In genomic region chr11:19698493-19699292, GRCh38 we compare ENCODE assay signal across 1 cellular context.
A peak's percentile ranks its signal among the peaks of the same experiment; 100 is the strongest.
TF ChIP-seq lines count a peak whose summit lies in the region.

No MANE protein-coding gene starts in this region.

TF ChIP-seq in IMR-90, 13 proteins besides CTCF, POLR2A, EP300 and RAD21 (continued from another document):
- TF ChIP-seq CHD1 (IDR thresholded peaks at IDR 0.05; ENCODE audit: low read depth, low read length) (no peak), MXI1 (IDR thresholded peaks at IDR 0.05; ENCODE audit: borderline replicate concordance, low read depth, low read length) (no peak), ELK1 (IDR thresholded peaks at IDR 0.05; ENCODE audit: borderline replicate concordance, low read depth, low read length) (no peak), RFX5 (IDR thresholded peaks at IDR 0.05; ENCODE audit: low read depth, low read length) (no peak), BHLHE40 (IDR thresholded peaks at IDR 0.05; ENCODE audit: low read depth, low read length) (peak; percentile 46; the same call in 1 of the 2 replicates), MAZ (IDR thresholded peaks at IDR 0.05; ENCODE audit: borderline replicate concordance, low read depth, low read length) (no peak)
